Comparison of ENCODE assay signal across 1 cellular context in the genomic region with DNA sequence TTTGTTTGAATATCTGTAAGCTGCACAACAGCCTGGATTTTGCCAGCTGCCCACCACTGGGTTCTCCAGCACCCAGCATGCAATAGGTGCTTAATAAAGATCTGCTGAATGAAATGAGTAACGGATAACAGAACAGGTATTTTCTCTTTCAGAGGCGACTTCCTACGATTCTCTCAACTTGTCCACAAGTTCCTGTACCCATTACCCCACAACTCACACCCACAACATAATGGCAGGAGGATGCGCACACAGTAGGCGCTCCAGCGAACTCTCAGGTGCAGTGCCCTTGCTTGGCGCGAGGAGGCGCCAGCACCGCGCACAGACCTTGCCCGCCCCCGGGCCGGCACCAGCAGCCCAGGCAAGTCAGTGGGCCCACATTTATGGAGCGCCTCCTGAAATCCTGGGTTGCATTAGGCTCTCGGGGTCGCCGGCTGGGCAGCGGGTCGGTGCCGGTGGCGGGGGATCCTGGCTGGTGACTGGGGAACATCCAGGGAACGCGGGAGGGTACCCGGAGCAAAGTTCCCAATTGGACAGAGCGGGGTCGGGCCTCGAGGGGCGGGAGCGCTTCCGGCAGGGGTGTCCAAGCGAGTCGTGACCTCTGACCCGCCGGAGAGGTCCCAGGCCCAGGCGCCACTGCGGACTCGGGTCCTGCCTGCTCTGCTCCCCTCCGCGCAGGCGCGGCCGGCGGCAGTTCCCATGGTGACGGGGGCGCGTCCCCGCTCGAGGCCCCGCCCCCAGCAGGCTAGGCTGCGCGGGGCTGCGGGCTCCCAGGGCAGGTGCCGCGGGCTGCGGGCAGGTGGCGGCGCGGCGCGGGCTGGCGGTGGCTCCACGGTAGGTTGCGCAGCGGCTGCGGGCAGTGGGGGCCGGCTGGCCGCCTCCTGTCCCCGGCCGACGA.
TF ChIP-seq lines count a peak whose summit lies in the region.

KIAA1671 (plus strand) TSS at position 775 of the 895 bp plus-strand sequence. CDS start 75,284 bp downstream, outside the sequence.

TF ChIP-seq in HepG2, 621 proteins besides CTCF, POLR2A, EP300 and RAD21 (continued from another document and continues in another):
- TF ChIP-seq, protein P1, sequence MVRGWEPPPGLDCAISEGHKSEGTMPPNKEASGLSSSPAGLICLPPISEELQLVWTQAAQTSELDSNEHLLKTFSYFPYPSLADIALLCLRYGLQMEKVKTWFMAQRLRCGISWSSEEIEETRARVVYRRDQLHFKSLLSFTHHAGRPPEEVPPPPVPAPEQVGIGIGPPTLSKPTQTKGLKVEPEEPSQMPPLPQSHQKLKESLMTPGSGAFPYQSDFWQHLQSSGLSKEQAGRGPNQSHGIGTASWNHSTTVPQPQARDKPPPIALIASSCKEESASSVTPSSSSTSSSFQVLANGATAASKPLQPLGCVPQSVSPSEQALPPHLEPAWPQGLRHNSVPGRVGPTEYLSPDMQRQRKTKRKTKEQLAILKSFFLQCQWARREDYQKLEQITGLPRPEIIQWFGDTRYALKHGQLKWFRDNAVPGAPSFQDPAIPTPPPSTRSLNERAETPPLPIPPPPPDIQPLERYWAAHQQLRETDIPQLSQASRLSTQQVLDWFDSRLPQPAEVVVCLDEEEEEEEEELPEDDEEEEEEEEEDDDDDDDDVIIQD (CRISPR knock-in tag; IDR thresholded peaks at IDR 0.05; ENCODE audit: low read depth): no peak
- TF ChIP-seq IKZF4 (CRISPR knock-in tag; IDR thresholded peaks at IDR 0.05; ENCODE audit: borderline replicate concordance, low read depth, not compliant biosample characterization) (peak; percentile 77), RELA (CRISPR knock-in tag; IDR thresholded peaks at IDR 0.05) (no peak), AKNA (CRISPR knock-in tag; IDR thresholded peaks at IDR 0.05; ENCODE audit: borderline replicate concordance) (no peak), ZNF704 (CRISPR knock-in tag; IDR thresholded peaks at IDR 0.05; ENCODE audit: borderline replicate concordance) (no peak; the same call in 1 of the 2 replicates), ZFY (CRISPR knock-in tag; IDR thresholded peaks at IDR 0.05) (peak; percentile 83), ZBED4 (CRISPR knock-in tag; IDR thresholded peaks at IDR 0.05; ENCODE audit: borderline replicate concordance) (peak; percentile 98), SAFB2 (CRISPR knock-in tag; IDR thresholded peaks at IDR 0.05; ENCODE audit: borderline replicate concordance, low read depth) (no peak), ZNF557 (CRISPR knock-in tag; IDR thresholded peaks at IDR 0.05) (no peak), IKZF1 (IDR thresholded peaks at IDR 0.05) (no peak), SALL1 (CRISPR knock-in tag; IDR thresholded peaks at IDR 0.05) (no peak; the same call in 1 of the 2 replicates), ZFP90 (CRISPR knock-in tag; IDR thresholded peaks at IDR 0.05; ENCODE audit: borderline replicate concordance) (peak; percentile 73; the same call in 1 of the 2 replicates), ZNF574 (CRISPR knock-in tag; IDR thresholded peaks at IDR 0.05) (peak; percentile 74), STAT6 (CRISPR knock-in tag; IDR thresholded peaks at IDR 0.05; ENCODE audit: borderline replicate concordance) (no peak), ZNF678 (CRISPR knock-in tag; IDR thresholded peaks at IDR 0.05) (no peak), HOXA5 (CRISPR knock-in tag; IDR thresholded peaks at IDR 0.05) (peak; percentile 29; the same call in 1 of the 2 replicates), ZBTB7B (CRISPR knock-in tag; IDR thresholded peaks at IDR 0.05) (peak; percentile 86), ZNF615 (CRISPR knock-in tag; IDR thresholded peaks at IDR 0.05; ENCODE audit: borderline replicate concordance) (no peak), ZFP36 (IDR thresholded peaks at IDR 0.05; ENCODE audit: borderline replicate concordance, low read depth, low read length, partially characterized antibody) (no peak), EZH2 (conservative IDR thresholded peaks at IDR 0.05; ENCODE audit: low read depth, low read length) (no peak), ZKSCAN5 (CRISPR knock-in tag; IDR thresholded peaks at IDR 0.05) (no peak), ZNF780A (CRISPR knock-in tag; IDR thresholded peaks at IDR 0.05) (no peak), ZC3H13 (CRISPR knock-in tag; IDR thresholded peaks at IDR 0.05) (peak; percentile 56; the same call in 1 of the 2 replicates), ZEB1 (IDR thresholded peaks at IDR 0.05; ENCODE audit: insufficient replicate concordance, low read depth) (peak; percentile 38), ATF4 (CRISPR knock-in tag; IDR thresholded peaks at IDR 0.05) (no peak)
- TF ChIP-seq, protein P2, sequence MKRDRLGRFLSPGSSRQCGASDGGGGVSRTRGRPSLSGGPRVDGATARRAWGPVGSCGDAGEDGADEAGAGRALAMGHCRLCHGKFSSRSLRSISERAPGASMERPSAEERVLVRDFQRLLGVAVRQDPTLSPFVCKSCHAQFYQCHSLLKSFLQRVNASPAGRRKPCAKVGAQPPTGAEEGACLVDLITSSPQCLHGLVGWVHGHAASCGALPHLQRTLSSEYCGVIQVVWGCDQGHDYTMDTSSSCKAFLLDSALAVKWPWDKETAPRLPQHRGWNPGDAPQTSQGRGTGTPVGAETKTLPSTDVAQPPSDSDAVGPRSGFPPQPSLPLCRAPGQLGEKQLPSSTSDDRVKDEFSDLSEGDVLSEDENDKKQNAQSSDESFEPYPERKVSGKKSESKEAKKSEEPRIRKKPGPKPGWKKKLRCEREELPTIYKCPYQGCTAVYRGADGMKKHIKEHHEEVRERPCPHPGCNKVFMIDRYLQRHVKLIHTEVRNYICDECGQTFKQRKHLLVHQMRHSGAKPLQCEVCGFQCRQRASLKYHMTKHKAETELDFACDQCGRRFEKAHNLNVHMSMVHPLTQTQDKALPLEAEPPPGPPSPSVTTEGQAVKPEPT (CRISPR knock-in tag; IDR thresholded peaks at IDR 0.05; ENCODE audit: low read depth): no peak; the same call in none of the 2 replicates
- TF ChIP-seq, protein P3, sequence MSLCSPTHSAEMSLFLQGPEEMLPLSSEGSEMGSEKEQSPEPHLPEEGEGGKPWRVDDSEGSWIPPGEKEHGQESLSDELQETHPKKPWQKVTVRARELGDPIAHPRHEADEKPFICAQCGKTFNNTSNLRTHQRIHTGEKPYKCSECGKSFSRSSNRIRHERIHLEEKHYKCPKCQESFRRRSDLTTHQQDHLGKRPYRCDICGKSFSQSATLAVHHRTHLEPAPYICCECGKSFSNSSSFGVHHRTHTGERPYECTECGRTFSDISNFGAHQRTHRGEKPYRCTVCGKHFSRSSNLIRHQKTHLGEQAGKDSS (CRISPR knock-in tag; IDR thresholded peaks at IDR 0.05; ENCODE audit: borderline replicate concordance, low read depth): no peak
